Comparison of ENCODE assay signal across 13 cellular contexts in the genomic region with DNA sequence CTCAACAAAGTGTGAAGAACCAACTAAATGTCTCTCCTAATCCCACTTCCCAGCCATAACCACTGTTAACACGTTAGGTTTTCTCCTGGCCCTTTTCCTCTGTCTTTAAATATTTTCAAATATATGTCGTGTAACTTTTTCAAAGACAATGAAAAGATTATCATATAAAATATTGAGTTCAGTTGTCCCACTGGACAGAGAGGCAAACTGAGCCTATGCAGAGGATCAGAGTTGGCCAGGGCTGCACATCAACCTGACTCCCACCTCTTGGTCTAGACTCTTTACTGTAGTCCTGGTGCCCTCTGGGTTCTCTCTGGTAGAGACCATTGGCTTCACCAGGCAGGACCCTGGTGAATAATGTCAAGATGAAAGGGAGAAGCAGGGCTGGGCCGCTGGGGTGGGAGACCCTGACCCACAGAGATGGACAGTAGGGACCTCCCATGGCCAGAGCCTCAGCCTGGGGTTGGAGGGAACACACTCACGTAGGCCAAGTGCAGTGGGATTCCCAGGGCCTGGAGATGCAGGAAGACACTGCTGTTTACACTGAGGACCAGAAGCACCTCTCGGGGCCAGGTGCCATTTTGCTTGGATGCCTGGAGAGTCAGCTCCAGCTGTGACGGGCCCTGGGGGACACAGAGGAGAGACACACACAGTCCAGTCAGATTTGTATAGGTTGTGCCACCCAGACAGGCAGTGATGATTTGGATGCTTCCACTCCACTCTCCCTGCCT. TPM values are rescaled to one million over a fixed set of nuclear protein-coding genes. Genes with fewer than 3 reads are reported as not detected.
A peak's percentile ranks its signal among the peaks of the same experiment; 100 is the strongest.
DNase-seq lines count a peak whose midpoint lies in the region; ATAC-seq and TF ChIP-seq lines count a peak whose summit lies in the region.
"Had no signal": no experiment of that assay in that cellular context is flagged by ENCODE, and none has a peak within 500 bp of the region (broad histone marks: within the 10 kb centered on the region; RNA-seq: fewer than 3 reads in every experiment).

No MANE protein-coding gene starts in this region.

- no peak for DNase-seq in activated naive CD4-positive, alpha-beta T cell (lab: John Stamatoyannopoulos, UW)
- DNase-seq in endothelial cell (ENCODE audit: low spot score) (no peak), tibial artery (no peak), dermis blood vessel endothelial cell (no peak)
- no peak for DNase-seq in activated CD8-positive, alpha-beta T cell treated with anti-CD3 and anti-CD28 coated beads, Interleukin-2, amount 10 ng/mL, durations not matched to agents 7 days and 5 days
- DNase-seq: ACHN; activated CD8-positive, alpha-beta memory T cell treated with anti-CD3 and anti-CD28 coated beads, Interleukin-2, amount 10 ng/mL, durations not matched to agents 7 days and 5 days; effector CD4-positive, alpha-beta T cell; NCI-H446 treated with DMSO at 0.1 percent for 48 hours had no signal

- intact Hi-C loops in tibial artery (cut with DNase I; ENCODE audit: low total_unique reads), result no loop called here

- POLR2A ChIA-PET in activated CD8-positive, alpha-beta T cell treated with anti-CD3 and anti-CD28 coated beads, Interleukin-2, amount 10 ng/mL, durations not matched to agents 7 days and 5 days (lab: Charles Lee), result no interaction called here

- peaks cover 0 to 24% (median 5%) of the 10 kb centered on the region in 3 donors for H3K36me3 ChIP-seq in tibial artery

- peak overlapping the region; percentile 68 to 69 for H3K27ac ChIP-seq in tibial artery

- H3K4me3 ChIP-seq in tibial artery, result no peak overlapping the region

- no peaks in the 10 kb centered on the region for H3K27me3 ChIP-seq in tibial artery

- H3K4me1 Mint-ChIP-seq in activated naive CD4-positive, alpha-beta T cell treated with anti-CD3 and anti-CD28 coated beads, Interleukin-2, amount 50 U/mL, for 24 hours, result peaks cover 14% of the 10 kb centered on the region
- peaks cover 38% of the 10 kb centered on the region for H3K4me1 Mint-ChIP-seq in endothelial cell (ENCODE audit: unreplicated experiment)
- H3K4me1 Mint-ChIP-seq in nephron, result peaks cover 46% of the 10 kb centered on the region
- peaks cover 10% of the 10 kb centered on the region for H3K4me1 Mint-ChIP-seq in activated CD8-positive, alpha-beta T cell treated with anti-CD3 and anti-CD28 coated beads, Interleukin-2, amount 10 ng/mL, durations not matched to agents 7 days and 5 days (ENCODE audit: low read depth)

- H3K4me3 Mint-ChIP-seq in activated naive CD4-positive, alpha-beta T cell treated with anti-CD3 and anti-CD28 coated beads, Interleukin-2, amount 50 U/mL, for 24 hours, result no peak overlapping the region
- H3K4me3 Mint-ChIP-seq in endothelial cell (ENCODE audit: unreplicated experiment) (no peak overlapping the region), nephron (peak overlapping the region; percentile 37 to 65 (median 62))
- no peak overlapping the region for H3K4me3 Mint-ChIP-seq in activated CD8-positive, alpha-beta T cell treated with anti-CD3 and anti-CD28 coated beads, Interleukin-2, amount 10 ng/mL, durations not matched to agents 7 days and 5 days
- H3K4me3 Mint-ChIP-seq: activated CD8-positive, alpha-beta memory T cell treated with anti-CD3 and anti-CD28 coated beads, Interleukin-2, amount 10 ng/mL, durations not matched to agents 7 days and 5 days had no signal

- no peaks in the 10 kb centered on the region for H3K27me3 Mint-ChIP-seq in activated naive CD4-positive, alpha-beta T cell treated with anti-CD3 and anti-CD28 coated beads, Interleukin-2, amount 50 U/mL, for 24 hours
- H3K27me3 Mint-ChIP-seq in endothelial cell (ENCODE audit: unreplicated experiment) (peaks cover 13% of the 10 kb centered on the region), nephron (ENCODE audit: low read depth) (peaks cover 2% of the 10 kb centered on the region)
- H3K27me3 Mint-ChIP-seq in activated CD8-positive, alpha-beta T cell treated with anti-CD3 and anti-CD28 coated beads, Interleukin-2, amount 10 ng/mL, durations not matched to agents 7 days and 5 days (ENCODE audit: low read depth), result no peaks in the 10 kb centered on the region
- H3K27me3 Mint-ChIP-seq: activated CD8-positive, alpha-beta memory T cell treated with anti-CD3 and anti-CD28 coated beads, Interleukin-2, amount 10 ng/mL, durations not matched to agents 7 days and 5 days had no signal

- H3K27ac Mint-ChIP-seq in activated naive CD4-positive, alpha-beta T cell treated with anti-CD3 and anti-CD28 coated beads, Interleukin-2, amount 50 U/mL, for 24 hours, result peak overlapping the region; percentile 62
- peak overlapping the region; percentile 87 for H3K27ac Mint-ChIP-seq in endothelial cell (ENCODE audit: unreplicated experiment)
- peak overlapping the region; percentile 95 to 98 (median 95) for H3K27ac Mint-ChIP-seq in nephron
- no peak overlapping the region for H3K27ac Mint-ChIP-seq in activated CD8-positive, alpha-beta T cell treated with anti-CD3 and anti-CD28 coated beads, Interleukin-2, amount 10 ng/mL, durations not matched to agents 7 days and 5 days
- H3K27ac Mint-ChIP-seq: activated CD8-positive, alpha-beta memory T cell treated with anti-CD3 and anti-CD28 coated beads, Interleukin-2, amount 10 ng/mL, durations not matched to agents 7 days and 5 days had no signal

- CTCF ChIA-PET in activated CD8-positive, alpha-beta T cell treated with anti-CD3 and anti-CD28 coated beads, Interleukin-2, amount 10 ng/mL, durations not matched to agents 7 days and 5 days (lab: Charles Lee), result no interaction called here

- no peak for ATAC-seq in activated CD8-positive, alpha-beta T cell treated with anti-CD3 and anti-CD28 coated beads, Interleukin-2, amount 10 ng/mL, durations not matched to agents 7 days and 5 days
- no peak for ATAC-seq in GM18870 (IDR thresholded peaks at IDR 0.05; ENCODE audit: unreplicated experiment)
- ATAC-seq: activated CD8-positive, alpha-beta memory T cell treated with anti-CD3 and anti-CD28 coated beads, Interleukin-2, amount 10 ng/mL, durations not matched to agents 7 days and 5 days had no signal

- no peaks in the 10 kb centered on the region for H3K9me3 ChIP-seq in tibial artery

- no peaks in the 10 kb centered on the region for H3K36me3 Mint-ChIP-seq in activated naive CD4-positive, alpha-beta T cell treated with anti-CD3 and anti-CD28 coated beads, Interleukin-2, amount 50 U/mL, for 24 hours
- H3K36me3 Mint-ChIP-seq in endothelial cell (ENCODE audit: low read depth, unreplicated experiment) (peaks cover 30% of the 10 kb centered on the region), nephron (ENCODE audit: low read depth) (no peaks in the 10 kb centered on the region)
- peaks cover 15% of the 10 kb centered on the region for H3K36me3 Mint-ChIP-seq in activated CD8-positive, alpha-beta T cell treated with anti-CD3 and anti-CD28 coated beads, Interleukin-2, amount 10 ng/mL, durations not matched to agents 7 days and 5 days (ENCODE audit: low read depth)
- H3K36me3 Mint-ChIP-seq: activated CD8-positive, alpha-beta memory T cell treated with anti-CD3 and anti-CD28 coated beads, Interleukin-2, amount 10 ng/mL, durations not matched to agents 7 days and 5 days had no signal

- no peaks in the 10 kb centered on the region for H3K9me3 Mint-ChIP-seq in activated naive CD4-positive, alpha-beta T cell treated with anti-CD3 and anti-CD28 coated beads, Interleukin-2, amount 50 U/mL, for 24 hours
- H3K9me3 Mint-ChIP-seq in endothelial cell (ENCODE audit: unreplicated experiment) (no peaks in the 10 kb centered on the region), nephron (no peaks in the 10 kb centered on the region)
- no peaks in the 10 kb centered on the region for H3K9me3 Mint-ChIP-seq in activated CD8-positive, alpha-beta T cell treated with anti-CD3 and anti-CD28 coated beads, Interleukin-2, amount 10 ng/mL, durations not matched to agents 7 days and 5 days (ENCODE audit: insufficient read depth)

- H3K4me1 ChIP-seq in tibial artery, result peaks cover 0 to 60% (median 26%) of the 10 kb centered on the region in 4 donors

- no peak for TF ChIP-seq CTCF in endothelial cell (IDR thresholded peaks at IDR 0.05; ENCODE audit: unreplicated experiment)
- TF ChIP-seq CTCF in nephron (IDR thresholded peaks at IDR 0.05; ENCODE audit: unreplicated experiment in 3 of 3), result no peak
- no peak for TF ChIP-seq CTCF in tibial artery (IDR thresholded peaks at IDR 0.05)

RNA-seq across cellular contexts. Expression of gene ENG, which starts 25.1 kb away (rescaled TPM):
- total RNA-seq in endothelial cell (ENCODE audit: unreplicated experiment) (113 TPM), dermis blood vessel endothelial cell (84.2 and 165 TPM in 2 replicates)
- total RNA-seq in activated CD8-positive, alpha-beta T cell treated with anti-CD3 and anti-CD28 coated beads, Interleukin-2, amount 10 ng/mL, durations not matched to agents 7 days and 5 days, result 10 to 100 TPM; 22.9 to 24.3 TPM

RNA-seq across cellular contexts. Expression of gene FPGS, which starts 26.7 kb away (rescaled TPM):
- 51.3 TPM for total RNA-seq in endothelial cell (ENCODE audit: unreplicated experiment)
- total RNA-seq in dermis blood vessel endothelial cell, result 64.2 and 93.8 TPM in 2 replicates
- total RNA-seq in activated CD8-positive, alpha-beta T cell treated with anti-CD3 and anti-CD28 coated beads, Interleukin-2, amount 10 ng/mL, durations not matched to agents 7 days and 5 days, result 10 to 100 TPM; 91.5 to 98.3 TPM

RNA-seq across cellular contexts. Expression of gene CDK9, which starts 43.5 kb away (rescaled TPM):
- total RNA-seq in endothelial cell (ENCODE audit: unreplicated experiment) (188 TPM), dermis blood vessel endothelial cell (102 and 116 TPM in 2 replicates)
- 100 to 1,000 TPM; 132 to 136 TPM for total RNA-seq in activated CD8-positive, alpha-beta T cell treated with anti-CD3 and anti-CD28 coated beads, Interleukin-2, amount 10 ng/mL, durations not matched to agents 7 days and 5 days

RNA-seq across cellular contexts. Expression of gene AK1, which starts 48.1 kb away (rescaled TPM):
- total RNA-seq in endothelial cell (ENCODE audit: unreplicated experiment) (63.3 TPM), dermis blood vessel endothelial cell (22.0 and 42.2 TPM in 2 replicates)
- 10 to 100 TPM; 22.4 to 30.4 TPM for total RNA-seq in activated CD8-positive, alpha-beta T cell treated with anti-CD3 and anti-CD28 coated beads, Interleukin-2, amount 10 ng/mL, durations not matched to agents 7 days and 5 days

RNA-seq across cellular contexts. Expression of gene SH2D3C, which starts 50.9 kb away (rescaled TPM):
- total RNA-seq in endothelial cell (ENCODE audit: unreplicated experiment), result 137 TPM
- 77.8 and 95.6 TPM in 2 replicates for total RNA-seq in dermis blood vessel endothelial cell
- total RNA-seq in activated CD8-positive, alpha-beta T cell treated with anti-CD3 and anti-CD28 coated beads, Interleukin-2, amount 10 ng/mL, durations not matched to agents 7 days and 5 days, result 10 to 100 TPM; 75.6 to 77.5 TPM
- total RNA-seq: HT1080 had no signal

Comparison
In these comparisons a context has a peak if more than half of its experiments do, and no peak if none do; other contexts are left out.
1. H3K4me3 Mint-ChIP-seq: peak in nephron (3 of 3); none in activated naive CD4-positive, alpha-beta T cell treated with anti-CD3 and anti-CD28 coated beads, Interleukin-2, amount 50 U/mL, for 24 hours (single experiment), endothelial cell (single experiment) and activated CD8-positive, alpha-beta T cell treated with anti-CD3 and anti-CD28 coated beads, Interleukin-2, amount 10 ng/mL, durations not matched to agents 7 days and 5 days (single experiment).